1 cellular context compared by ENCODE assay signal in the genomic region with DNA sequence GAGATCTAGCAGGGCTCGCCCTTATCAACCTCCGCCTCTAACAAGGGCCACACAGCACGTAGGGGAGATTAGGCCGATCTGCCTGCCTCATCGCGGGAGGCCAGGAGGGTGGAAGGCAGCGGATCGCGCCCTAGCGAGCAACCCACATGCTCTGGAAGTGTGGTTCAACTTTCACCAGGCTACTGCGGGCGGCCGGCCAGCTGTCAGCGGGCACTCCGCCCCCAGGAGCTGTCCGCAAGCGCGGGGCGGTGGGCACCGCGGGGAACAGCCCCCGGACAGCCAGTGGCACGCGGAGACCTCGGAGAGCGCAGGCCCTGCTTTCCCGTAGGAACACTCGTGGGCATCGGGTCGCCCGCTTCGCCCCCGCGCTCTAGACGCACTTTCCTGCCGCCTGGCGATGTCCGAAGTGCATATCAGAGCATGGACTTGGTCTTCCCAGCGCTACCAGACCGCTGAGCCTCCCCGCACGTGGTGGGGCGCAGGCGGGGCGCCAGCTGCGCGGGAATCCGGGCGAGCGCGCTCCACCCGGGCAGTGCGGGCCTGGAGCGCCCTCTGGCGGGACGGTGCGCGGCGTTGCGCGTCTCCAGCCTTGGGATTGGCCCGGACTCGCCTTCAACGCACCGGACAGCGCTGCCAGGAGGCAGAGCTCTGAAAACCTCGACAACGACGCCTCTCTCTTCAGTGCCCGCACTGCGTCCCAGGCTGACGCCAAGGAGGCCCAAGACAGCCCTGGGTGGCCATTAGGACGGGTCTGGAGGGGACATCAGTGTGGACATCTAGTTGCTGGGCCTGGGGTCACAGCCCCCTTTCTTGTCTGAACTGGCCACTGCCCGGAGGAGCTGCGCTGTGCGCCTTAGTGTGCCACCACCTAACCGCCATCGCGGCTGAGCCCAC.
TF ChIP-seq lines count a peak whose summit lies in the region.

No MANE protein-coding gene starts in this region.

TF ChIP-seq in HepG2, 621 proteins besides CTCF, POLR2A, EP300 and RAD21 (continued from another document and continues in another):
- TF ChIP-seq, protein P1, sequence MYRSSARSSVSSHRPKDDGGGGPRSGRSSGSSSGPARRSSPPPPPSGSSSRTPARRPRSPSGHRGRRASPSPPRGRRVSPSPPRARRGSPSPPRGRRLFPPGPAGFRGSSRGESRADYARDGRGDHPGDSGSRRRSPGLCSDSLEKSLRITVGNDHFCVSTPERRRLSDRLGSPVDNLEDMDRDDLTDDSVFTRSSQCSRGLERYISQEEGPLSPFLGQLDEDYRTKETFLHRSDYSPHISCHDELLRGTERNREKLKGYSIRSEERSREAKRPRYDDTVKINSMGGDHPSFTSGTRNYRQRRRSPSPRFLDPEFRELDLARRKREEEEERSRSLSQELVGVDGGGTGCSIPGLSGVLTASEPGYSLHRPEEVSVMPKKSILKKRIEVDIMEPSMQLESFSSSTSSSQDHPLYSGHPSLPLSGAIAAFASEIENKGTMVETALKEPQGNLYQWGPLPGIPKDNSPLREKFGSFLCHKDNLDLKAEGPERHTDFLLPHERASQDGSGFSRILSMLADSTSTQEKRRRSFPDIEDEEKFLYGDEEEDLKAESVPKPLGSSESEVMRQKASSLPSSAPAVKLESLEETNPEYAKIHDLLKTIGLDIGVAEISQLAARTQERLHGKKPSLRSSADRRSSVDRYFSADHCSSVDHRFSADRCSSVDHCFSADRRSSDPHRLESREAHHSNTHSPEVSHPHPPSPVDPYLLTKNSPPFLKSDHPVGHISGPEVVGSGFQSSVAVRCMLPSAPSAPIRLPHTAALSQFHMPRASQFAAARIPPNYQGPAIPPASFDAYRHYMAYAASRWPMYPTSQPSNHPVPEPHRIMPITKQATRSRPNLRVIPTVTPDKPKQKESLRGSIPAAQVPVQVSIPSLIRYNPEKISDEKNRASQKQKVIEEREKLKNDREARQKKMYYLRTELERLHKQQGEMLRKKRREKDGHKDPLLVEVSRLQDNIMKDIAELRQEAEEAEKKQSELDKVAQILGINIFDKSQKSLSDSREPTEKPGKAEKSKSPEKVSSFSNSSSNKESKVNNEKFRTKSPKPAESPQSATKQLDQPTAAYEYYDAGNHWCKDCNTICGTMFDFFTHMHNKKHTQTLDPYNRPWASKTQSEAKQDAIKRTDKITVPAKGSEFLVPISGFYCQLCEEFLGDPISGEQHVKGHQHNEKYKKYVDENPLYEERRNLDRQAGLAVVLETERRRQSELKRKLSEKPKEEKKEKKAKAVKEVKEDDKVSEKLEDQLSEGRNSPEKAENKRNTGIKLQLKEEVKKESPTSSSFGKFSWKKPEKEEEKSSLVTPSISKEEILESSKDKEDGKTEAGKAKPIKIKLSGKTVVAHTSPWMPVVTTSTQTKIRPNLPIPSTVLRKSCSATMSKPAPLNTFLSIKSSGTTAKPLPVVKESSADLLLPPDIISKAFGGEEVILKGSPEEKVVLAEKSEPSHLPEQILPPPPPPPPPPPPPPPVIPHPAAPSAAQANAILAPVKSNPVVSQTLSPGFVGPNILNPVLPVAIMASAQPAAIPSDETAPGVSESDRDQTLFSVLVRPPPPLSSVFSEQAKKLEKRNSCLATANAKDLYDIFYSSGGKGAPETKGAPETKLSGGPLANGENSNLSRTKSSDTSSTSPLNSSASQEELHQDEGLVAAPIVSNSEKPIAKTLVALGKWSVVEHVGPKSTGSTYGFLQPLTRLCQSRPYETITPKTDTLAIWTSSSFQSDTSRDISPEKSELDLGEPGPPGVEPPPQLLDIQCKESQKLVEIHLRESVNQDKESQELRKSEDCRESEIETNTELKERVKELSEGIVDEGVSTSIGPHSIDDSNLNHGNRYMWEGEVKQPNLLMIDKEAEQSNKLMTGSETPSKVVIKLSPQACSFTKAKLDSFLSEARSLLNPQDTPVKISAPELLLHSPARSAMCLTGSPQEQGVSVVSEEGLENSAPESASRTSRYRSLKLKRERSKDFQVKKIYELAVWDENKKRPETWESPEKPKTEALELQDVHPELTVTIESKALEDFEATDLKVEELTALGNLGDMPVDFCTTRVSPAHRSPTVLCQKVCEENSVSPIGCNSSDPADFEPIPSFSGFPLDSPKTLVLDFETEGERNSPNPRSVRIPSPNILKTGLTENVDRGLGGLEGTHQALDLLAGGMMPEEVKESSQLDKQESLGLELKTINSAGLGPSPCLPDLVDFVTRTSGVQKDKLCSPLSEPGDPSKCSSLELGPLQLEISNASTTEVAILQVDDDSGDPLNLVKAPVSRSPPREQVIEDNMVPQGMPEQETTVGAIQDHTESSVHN (CRISPR knock-in tag; IDR thresholded peaks at IDR 0.05), result peak; percentile 92; the same call in 1 of the 2 replicates
- TF ChIP-seq ZNF556 (CRISPR knock-in tag; IDR thresholded peaks at IDR 0.05; ENCODE audit: borderline replicate concordance), result peak; percentile 72; the same call in 1 of the 2 replicates
- no peak for TF ChIP-seq ZEB1 (IDR thresholded peaks at IDR 0.05; ENCODE audit: insufficient replicate concordance, low read depth)
- peak; percentile 86; the same call in 1 of the 2 replicates for TF ChIP-seq ZNF790 (CRISPR knock-in tag; IDR thresholded peaks at IDR 0.05; ENCODE audit: borderline replicate concordance)
- TF ChIP-seq, protein P2, sequence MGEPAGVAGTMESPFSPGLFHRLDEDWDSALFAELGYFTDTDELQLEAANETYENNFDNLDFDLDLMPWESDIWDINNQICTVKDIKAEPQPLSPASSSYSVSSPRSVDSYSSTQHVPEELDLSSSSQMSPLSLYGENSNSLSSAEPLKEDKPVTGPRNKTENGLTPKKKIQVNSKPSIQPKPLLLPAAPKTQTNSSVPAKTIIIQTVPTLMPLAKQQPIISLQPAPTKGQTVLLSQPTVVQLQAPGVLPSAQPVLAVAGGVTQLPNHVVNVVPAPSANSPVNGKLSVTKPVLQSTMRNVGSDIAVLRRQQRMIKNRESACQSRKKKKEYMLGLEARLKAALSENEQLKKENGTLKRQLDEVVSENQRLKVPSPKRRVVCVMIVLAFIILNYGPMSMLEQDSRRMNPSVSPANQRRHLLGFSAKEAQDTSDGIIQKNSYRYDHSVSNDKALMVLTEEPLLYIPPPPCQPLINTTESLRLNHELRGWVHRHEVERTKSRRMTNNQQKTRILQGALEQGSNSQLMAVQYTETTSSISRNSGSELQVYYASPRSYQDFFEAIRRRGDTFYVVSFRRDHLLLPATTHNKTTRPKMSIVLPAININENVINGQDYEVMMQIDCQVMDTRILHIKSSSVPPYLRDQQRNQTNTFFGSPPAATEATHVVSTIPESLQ (CRISPR knock-in tag; conservative IDR thresholded peaks at IDR 0.05), result no peak
- TF ChIP-seq NKX3-1 (CRISPR knock-in tag; IDR thresholded peaks at IDR 0.05), result peak; percentile 85; the same call in 1 of the 2 replicates
- TF ChIP-seq, protein P3, sequence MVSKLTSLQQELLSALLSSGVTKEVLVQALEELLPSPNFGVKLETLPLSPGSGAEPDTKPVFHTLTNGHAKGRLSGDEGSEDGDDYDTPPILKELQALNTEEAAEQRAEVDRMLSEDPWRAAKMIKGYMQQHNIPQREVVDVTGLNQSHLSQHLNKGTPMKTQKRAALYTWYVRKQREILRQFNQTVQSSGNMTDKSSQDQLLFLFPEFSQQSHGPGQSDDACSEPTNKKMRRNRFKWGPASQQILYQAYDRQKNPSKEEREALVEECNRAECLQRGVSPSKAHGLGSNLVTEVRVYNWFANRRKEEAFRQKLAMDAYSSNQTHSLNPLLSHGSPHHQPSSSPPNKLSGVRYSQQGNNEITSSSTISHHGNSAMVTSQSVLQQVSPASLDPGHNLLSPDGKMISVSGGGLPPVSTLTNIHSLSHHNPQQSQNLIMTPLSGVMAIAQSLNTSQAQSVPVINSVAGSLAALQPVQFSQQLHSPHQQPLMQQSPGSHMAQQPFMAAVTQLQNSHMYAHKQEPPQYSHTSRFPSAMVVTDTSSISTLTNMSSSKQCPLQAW (CRISPR knock-in tag; IDR thresholded peaks at IDR 0.05), result no peak
- TF ChIP-seq NFIB (CRISPR knock-in tag; IDR thresholded peaks at IDR 0.05; ENCODE audit: borderline replicate concordance), result peak; percentile 83; the same call in 1 of the 2 replicates
- TF ChIP-seq RARA (CRISPR knock-in tag; IDR thresholded peaks at IDR 0.05), result peak; percentile 27; the same call in 1 of the 2 replicates
- peak; percentile 82 for TF ChIP-seq KLF6 (CRISPR knock-in tag; IDR thresholded peaks at IDR 0.05)
- TF ChIP-seq HHEX (CRISPR knock-in tag; IDR thresholded peaks at IDR 0.05), result no peak
- TF ChIP-seq ZSCAN25 (CRISPR knock-in tag; IDR thresholded peaks at IDR 0.05), result peak; percentile 80; the same call in 1 of the 2 replicates
- TF ChIP-seq, protein P4, sequence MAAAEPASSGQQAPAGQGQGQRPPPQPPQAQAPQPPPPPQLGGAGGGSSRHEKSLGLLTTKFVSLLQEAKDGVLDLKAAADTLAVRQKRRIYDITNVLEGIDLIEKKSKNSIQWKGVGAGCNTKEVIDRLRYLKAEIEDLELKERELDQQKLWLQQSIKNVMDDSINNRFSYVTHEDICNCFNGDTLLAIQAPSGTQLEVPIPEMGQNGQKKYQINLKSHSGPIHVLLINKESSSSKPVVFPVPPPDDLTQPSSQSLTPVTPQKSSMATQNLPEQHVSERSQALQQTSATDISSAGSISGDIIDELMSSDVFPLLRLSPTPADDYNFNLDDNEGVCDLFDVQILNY (CRISPR knock-in tag; conservative IDR thresholded peaks at IDR 0.05), result peak; percentile 94
- peak; percentile 32; the same call in 1 of the 2 replicates for TF ChIP-seq KAT8 (CRISPR knock-in tag; IDR thresholded peaks at IDR 0.05)
- peak; percentile 70; the same call in 1 of the 2 replicates for TF ChIP-seq WIZ (CRISPR knock-in tag; IDR thresholded peaks at IDR 0.05)
- TF ChIP-seq ZNF7 (CRISPR knock-in tag; IDR thresholded peaks at IDR 0.05), result no peak
- no peak for TF ChIP-seq ZFP36L2 (CRISPR knock-in tag; IDR thresholded peaks at IDR 0.05)
- TF ChIP-seq MEIS1 (CRISPR knock-in tag; IDR thresholded peaks at IDR 0.05; ENCODE audit: borderline replicate concordance), result peak; percentile 54; the same call in 1 of the 2 replicates
- no peak for TF ChIP-seq CCAR2 (optimal IDR thresholded peaks at IDR 0.05; ENCODE audit: low read depth, low read length)
- 0 out of 2 replicates have a peak, but pooled peaks have one; percentile 28 for TF ChIP-seq MED1 (CRISPR knock-in tag; IDR thresholded peaks at IDR 0.05)
- TF ChIP-seq ZNF878 (CRISPR knock-in tag; IDR thresholded peaks at IDR 0.05), result no peak
- TF ChIP-seq, protein P5, sequence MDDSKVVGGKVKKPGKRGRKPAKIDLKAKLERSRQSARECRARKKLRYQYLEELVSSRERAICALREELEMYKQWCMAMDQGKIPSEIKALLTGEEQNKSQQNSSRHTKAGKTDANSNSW (CRISPR knock-in tag; IDR thresholded peaks at IDR 0.05; ENCODE audit: borderline replicate concordance), result peak; percentile 64; the same call in 1 of the 2 replicates
- peak; percentile 91 for TF ChIP-seq IKZF4 (CRISPR knock-in tag; IDR thresholded peaks at IDR 0.05; ENCODE audit: borderline replicate concordance, low read depth, not compliant biosample characterization)
- TF ChIP-seq REL (CRISPR knock-in tag; conservative IDR thresholded peaks at IDR 0.05), result peak; percentile 95; the same call in 1 of the 2 replicates
- TF ChIP-seq RFXANK (CRISPR knock-in tag; IDR thresholded peaks at IDR 0.05), result peak; percentile 69; the same call in 1 of the 2 replicates
- peak; percentile 88 for TF ChIP-seq STAG1 (CRISPR knock-in tag; IDR thresholded peaks at IDR 0.05)
- no peak for TF ChIP-seq FIP1L1 (IDR thresholded peaks at IDR 0.05; ENCODE audit: borderline replicate concordance, insufficient read depth, low read depth, low read length)
- 0 out of 2 replicates have a peak, but pooled peaks have one; percentile 53 for TF ChIP-seq KMT2A (CRISPR knock-in tag; IDR thresholded peaks at IDR 0.05)
- no peak for TF ChIP-seq JUN (CRISPR knock-in tag; IDR thresholded peaks at IDR 0.05)
- TF ChIP-seq ZNF441 (CRISPR knock-in tag; IDR thresholded peaks at IDR 0.05; ENCODE audit: borderline replicate concordance), result peak; percentile 90
- TF ChIP-seq ZNF547 (CRISPR knock-in tag; IDR thresholded peaks at IDR 0.05), result peak; percentile 98
- peak; percentile 92 for TF ChIP-seq SALL2 (CRISPR knock-in tag; IDR thresholded peaks at IDR 0.05)
- TF ChIP-seq, protein P6, sequence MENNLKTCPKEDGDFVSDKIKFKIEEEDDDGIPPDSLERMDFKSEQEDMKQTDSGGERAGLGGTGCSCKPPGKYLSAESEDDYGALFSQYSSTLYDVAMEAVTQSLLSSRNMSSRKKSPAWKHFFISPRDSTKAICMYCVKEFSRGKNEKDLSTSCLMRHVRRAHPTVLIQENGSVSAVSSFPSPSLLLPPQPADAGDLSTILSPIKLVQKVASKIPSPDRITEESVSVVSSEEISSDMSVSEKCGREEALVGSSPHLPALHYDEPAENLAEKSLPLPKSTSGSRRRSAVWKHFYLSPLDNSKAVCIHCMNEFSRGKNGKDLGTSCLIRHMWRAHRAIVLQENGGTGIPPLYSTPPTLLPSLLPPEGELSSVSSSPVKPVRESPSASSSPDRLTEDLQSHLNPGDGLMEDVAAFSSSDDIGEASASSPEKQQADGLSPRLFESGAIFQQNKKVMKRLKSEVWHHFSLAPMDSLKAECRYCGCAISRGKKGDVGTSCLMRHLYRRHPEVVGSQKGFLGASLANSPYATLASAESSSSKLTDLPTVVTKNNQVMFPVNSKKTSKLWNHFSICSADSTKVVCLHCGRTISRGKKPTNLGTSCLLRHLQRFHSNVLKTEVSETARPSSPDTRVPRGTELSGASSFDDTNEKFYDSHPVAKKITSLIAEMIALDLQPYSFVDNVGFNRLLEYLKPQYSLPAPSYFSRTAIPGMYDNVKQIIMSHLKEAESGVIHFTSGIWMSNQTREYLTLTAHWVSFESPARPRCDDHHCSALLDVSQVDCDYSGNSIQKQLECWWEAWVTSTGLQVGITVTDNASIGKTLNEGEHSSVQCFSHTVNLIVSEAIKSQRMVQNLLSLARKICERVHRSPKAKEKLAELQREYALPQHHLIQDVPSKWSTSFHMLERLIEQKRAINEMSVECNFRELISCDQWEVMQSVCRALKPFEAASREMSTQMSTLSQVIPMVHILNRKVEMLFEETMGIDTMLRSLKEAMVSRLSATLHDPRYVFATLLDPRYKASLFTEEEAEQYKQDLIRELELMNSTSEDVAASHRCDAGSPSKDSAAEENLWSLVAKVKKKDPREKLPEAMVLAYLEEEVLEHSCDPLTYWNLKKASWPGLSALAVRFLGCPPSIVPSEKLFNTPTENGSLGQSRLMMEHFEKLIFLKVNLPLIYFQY (CRISPR knock-in tag; IDR thresholded peaks at IDR 0.05; ENCODE audit: borderline replicate concordance), result peak; percentile 39; the same call in 1 of the 2 replicates
- no peak for TF ChIP-seq MAFG (CRISPR knock-in tag; IDR thresholded peaks at IDR 0.05)
- peak; percentile 97 for TF ChIP-seq ZMAT3 (CRISPR knock-in tag; conservative IDR thresholded peaks at IDR 0.05)
- TF ChIP-seq ZNF546 (CRISPR knock-in tag; conservative IDR thresholded peaks at IDR 0.05), result peak; percentile 97
- TF ChIP-seq, protein P7, sequence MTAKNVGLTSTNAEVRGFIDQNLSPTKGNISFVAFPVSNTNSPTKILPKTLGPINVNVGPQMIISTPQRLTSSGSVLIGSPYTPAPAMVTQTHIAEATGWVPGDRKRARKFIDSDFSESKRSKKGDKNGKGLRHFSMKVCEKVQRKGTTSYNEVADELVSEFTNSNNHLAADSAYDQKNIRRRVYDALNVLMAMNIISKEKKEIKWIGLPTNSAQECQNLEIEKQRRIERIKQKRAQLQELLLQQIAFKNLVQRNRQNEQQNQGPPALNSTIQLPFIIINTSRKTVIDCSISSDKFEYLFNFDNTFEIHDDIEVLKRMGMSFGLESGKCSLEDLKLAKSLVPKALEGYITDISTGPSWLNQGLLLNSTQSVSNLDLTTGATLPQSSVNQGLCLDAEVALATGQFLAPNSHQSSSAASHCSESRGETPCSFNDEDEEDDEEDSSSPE (CRISPR knock-in tag; IDR thresholded peaks at IDR 0.05), result peak; percentile 99
- TF ChIP-seq ETV6 (CRISPR knock-in tag; conservative IDR thresholded peaks at IDR 0.05), result peak; percentile 88; the same call in 1 of the 2 replicates
- TF ChIP-seq ZNF17 (CRISPR knock-in tag; IDR thresholded peaks at IDR 0.05), result no peak
- TF ChIP-seq ISL2 (CRISPR knock-in tag; IDR thresholded peaks at IDR 0.05), result peak; percentile 57
- TF ChIP-seq SRSF9 (IDR thresholded peaks at IDR 0.05; ENCODE audit: borderline replicate concordance, insufficient read depth, low read depth, low read length, poor library complexity, severe bottlenecking), result no peak
- peak; percentile 81 for TF ChIP-seq ZNF205 (CRISPR knock-in tag; IDR thresholded peaks at IDR 0.05)
